In genomic region chr7:855686-856369, GRCh38 we compare ENCODE assay signal across 24 cellular contexts. TPM values are rescaled to one million over a fixed set of nuclear protein-coding genes. Genes with fewer than 3 reads are reported as not detected.
DNase-seq lines count a peak whose midpoint lies in the region; ATAC-seq, FAIRE-seq and TF ChIP-seq lines count a peak whose summit lies in the region.
"Had no signal": no experiment of that assay in that cellular context is flagged by ENCODE, and none has a peak within 500 bp of the region (broad histone marks: within the 10 kb centered on the region; RNA-seq: fewer than 3 reads in every experiment).

No MANE protein-coding gene starts in this region.

- no peaks in the 10 kb centered on the region for H3K4me1 ChIP-seq in RWPE2 (ENCODE audit: insufficient read depth, poor library complexity, severe bottlenecking)
- H3K4me1 ChIP-seq: A549, SJSA1 had no signal

- H3K4me3 ChIP-seq in RWPE2 (ENCODE audit: severe bottlenecking): no peak overlapping the region
- H3K4me3 ChIP-seq: A549, SJSA1 had no signal

- TF ChIP-seq POLR2A in H54 (IDR thresholded peaks at IDR 0.05; ENCODE audit: low read depth, low read length): no peak

- H3K4me3 Mint-ChIP-seq in endothelial cell (ENCODE audit: unreplicated experiment): peak overlapping the region; percentile 44
- H3K4me3 Mint-ChIP-seq in type B pancreatic cell: no peak overlapping the region
- H3K4me3 Mint-ChIP-seq: B cell, CD14-positive monocyte had no signal

- DNase-seq in RWPE2 (ENCODE audit: low spot score): peak; percentile 58
- no peak for DNase-seq in endothelial cell (ENCODE audit: low spot score)
- DNase-seq in mucosa of gallbladder (ENCODE audit: low spot score): peak; percentile 55
- DNase-seq in type B pancreatic cell (ENCODE audit: extremely low spot score, unreplicated experiment): no peak
- no peak for DNase-seq in H54 (ENCODE audit: insufficient read length, low spot score)
- DNase-seq in medulla oblongata (ENCODE audit: extremely low spot score): no peak
- DNase-seq in NCI-H1694 treated with DMSO at 0.1 percent for 48 hours (lab: John Stamatoyannopoulos, UW): no peak
- DNase-seq: EL, GF-D8, KBM-7, MM.1S, NCI-H1048, NCI-H1436, NCI-H2029 treated with DMSO at 0.1 percent for 48 hours, NCI-H226, NCI-H524, NCI-H82 had no signal

- H3K27ac Mint-ChIP-seq in endothelial cell (ENCODE audit: unreplicated experiment) (no peak overlapping the region), type B pancreatic cell (peak overlapping the region; percentile 1)
- H3K27ac Mint-ChIP-seq: B cell, CD14-positive monocyte had no signal

- H3K9me3 ChIP-seq in RWPE2 (ENCODE audit: severe bottlenecking): no peaks in the 10 kb centered on the region
- H3K9me3 ChIP-seq: A549, SJSA1 had no signal

- no peak for TF ChIP-seq CTCF in RWPE2 (IDR thresholded peaks at IDR 0.05; ENCODE audit: poor library complexity, severe bottlenecking)
- no peak for TF ChIP-seq CTCF in endothelial cell (IDR thresholded peaks at IDR 0.05; ENCODE audit: unreplicated experiment)
- TF ChIP-seq CTCF in type B pancreatic cell (conservative IDR thresholded peaks at IDR 0.05): no peak

- H3K4me1 Mint-ChIP-seq in endothelial cell (ENCODE audit: unreplicated experiment): no peaks in the 10 kb centered on the region
- no peaks in the 10 kb centered on the region for H3K4me1 Mint-ChIP-seq in type B pancreatic cell (ENCODE audit: unreplicated experiment)
- H3K4me1 Mint-ChIP-seq: B cell, CD14-positive monocyte had no signal

- H3K36me3 Mint-ChIP-seq in endothelial cell (ENCODE audit: low read depth, unreplicated experiment) (peaks cover 71% of the 10 kb centered on the region), type B pancreatic cell (peaks cover 24% of the 10 kb centered on the region)

- H3K9me3 Mint-ChIP-seq in endothelial cell (ENCODE audit: unreplicated experiment) (no peaks in the 10 kb centered on the region), type B pancreatic cell (no peaks in the 10 kb centered on the region)
- H3K9me3 Mint-ChIP-seq: CD14-positive monocyte had no signal

- FAIRE-seq in H54 (lab: Jason Lieb, UNC): no peak
- FAIRE-seq: A549, D721Med, GM19239 had no signal

- no peak overlapping the region for H3K27ac ChIP-seq in RWPE2 (ENCODE audit: poor library complexity, severe bottlenecking)
- H3K27ac ChIP-seq: A549, SJSA1 had no signal

- ATAC-seq in RWPE2 (ENCODE audit: low read depth): no peak
- ATAC-seq: Panc1 had no signal

- no peaks in the 10 kb centered on the region for H3K27me3 ChIP-seq in RWPE2 (ENCODE audit: insufficient read depth, poor library complexity, severe bottlenecking)
- H3K27me3 ChIP-seq: SJSA1 had no signal

- H3K27me3 Mint-ChIP-seq in endothelial cell (ENCODE audit: unreplicated experiment) (no peaks in the 10 kb centered on the region), type B pancreatic cell (no peaks in the 10 kb centered on the region)
- H3K27me3 Mint-ChIP-seq: B cell had no signal

- H3K36me3 ChIP-seq in RWPE2 (ENCODE audit: low read depth): peaks cover 89% of the 10 kb centered on the region

RNA-seq across cellular contexts. Expression of gene GET4, which starts 20.5 kb away (rescaled TPM):
- 61.3 TPM for total RNA-seq in endothelial cell (ENCODE audit: unreplicated experiment)
- total RNA-seq in mucosa of gallbladder: 37.5 TPM
- total RNA-seq in type B pancreatic cell (ENCODE audit: low replicate concordance): 46.3 and 50.0 TPM in 2 replicates

RNA-seq across cellular contexts. Expression of gene SUN1, which starts 23.6 kb away (rescaled TPM):
- 150 TPM for total RNA-seq in endothelial cell (ENCODE audit: unreplicated experiment)
- total RNA-seq in mucosa of gallbladder: 126 TPM
- 121 and 146 TPM in 2 replicates for total RNA-seq in type B pancreatic cell (ENCODE audit: low replicate concordance)

Comparison
In these comparisons a context has a peak if more than half of its experiments do, and no peak if none do; other contexts are left out.
1. DNase-seq: peak in RWPE2 (single experiment) and mucosa of gallbladder (single experiment); none in endothelial cell (single experiment), type B pancreatic cell (single experiment), H54 (single experiment), medulla oblongata (single experiment) and NCI-H1694 treated with DMSO at 0.1 percent for 48 hours (single experiment).